In genomic region chr5:173638126-173638525, GRCh38 we compare ENCODE assay signal across 1 cellular context.
TF ChIP-seq lines count a peak whose summit lies in the region.

No MANE protein-coding gene starts in this region.

TF ChIP-seq in HepG2, 621 proteins besides CTCF, POLR2A, EP300 and RAD21:
- TF ChIP-seq, protein P1, sequence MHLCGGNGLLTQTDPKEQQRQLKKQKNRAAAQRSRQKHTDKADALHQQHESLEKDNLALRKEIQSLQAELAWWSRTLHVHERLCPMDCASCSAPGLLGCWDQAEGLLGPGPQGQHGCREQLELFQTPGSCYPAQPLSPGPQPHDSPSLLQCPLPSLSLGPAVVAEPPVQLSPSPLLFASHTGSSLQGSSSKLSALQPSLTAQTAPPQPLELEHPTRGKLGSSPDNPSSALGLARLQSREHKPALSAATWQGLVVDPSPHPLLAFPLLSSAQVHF (CRISPR knock-in tag; IDR thresholded peaks at IDR 0.05) = no peak
- TF ChIP-seq DNMT3B (CRISPR knock-in tag; conservative IDR thresholded peaks at IDR 0.05) = no peak
- TF ChIP-seq HDAC1 (CRISPR knock-in tag; IDR thresholded peaks at IDR 0.05) = no peak
- TF ChIP-seq ZKSCAN8 (CRISPR knock-in tag; IDR thresholded peaks at IDR 0.05; ENCODE audit: borderline replicate concordance) = no peak
- TF ChIP-seq ETV5 (CRISPR knock-in tag; IDR thresholded peaks at IDR 0.05; ENCODE audit: borderline replicate concordance) = no peak
- TF ChIP-seq RBAK (CRISPR knock-in tag; IDR thresholded peaks at IDR 0.05) = no peak
- no peak for TF ChIP-seq ERF (CRISPR knock-in tag; IDR thresholded peaks at IDR 0.05)
